In the genomic region with DNA sequence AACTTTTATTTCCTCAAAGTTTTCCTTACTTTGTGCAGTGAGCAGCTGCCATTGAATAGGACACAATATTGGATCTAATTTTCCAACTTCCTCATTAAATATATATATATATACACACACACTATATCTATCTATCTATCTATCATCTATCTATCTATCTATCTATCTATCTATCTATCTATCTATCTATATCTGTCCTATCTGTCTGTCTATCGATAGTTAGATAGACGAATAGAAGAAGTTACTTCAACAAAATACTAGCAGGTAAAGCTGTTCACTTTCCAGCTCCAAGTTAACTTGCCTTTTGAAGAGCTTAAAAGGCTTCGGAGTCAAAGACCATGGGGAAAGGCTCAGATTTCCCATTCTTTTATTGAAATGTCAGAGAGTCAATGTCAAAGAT, we compare ENCODE assay signal across 19 cellular contexts. TPM values are rescaled to one million over a fixed set of nuclear protein-coding genes. Genes with fewer than 3 reads are reported as not detected.
DNase-seq lines count a peak whose midpoint lies in the region; ATAC-seq and TF ChIP-seq lines count a peak whose summit lies in the region.
"Had no signal": no experiment of that assay in that cellular context is flagged by ENCODE, and none has a peak within 500 bp of the region (broad histone marks: within the 10 kb centered on the region; RNA-seq: fewer than 3 reads in every experiment).

No MANE protein-coding gene starts in this region.

- no peak overlapping the region for H2AFZ ChIP-seq in ACC112 (ENCODE audit: low read length, unreplicated experiment)

- TF ChIP-seq CTCF in dorsolateral prefrontal cortex (IDR thresholded peaks at IDR 0.05 in 54 of 56, conservative IDR thresholded peaks at IDR 0.05 in 2 of 56; ENCODE audit: low read depth in 1 of 56, partially characterized antibody in 56 of 56) = no peak
- TF ChIP-seq CTCF in osteocyte (IDR thresholded peaks at IDR 0.05) = no peak
- TF ChIP-seq CTCF in vagina (IDR thresholded peaks at IDR 0.05) = no peak

- intact Hi-C loops in dorsolateral prefrontal cortex (cut with DNase I) = loop anchor here in 1 of 2 donors (5.0 kb wide), 1 partner anchor 65 kb away; no protein-coding TSS in a partner anchor
- intact Hi-C loops in vagina (cut with DNase I) = loop anchor here (10.0 kb wide), 1 partner anchor 757 kb away; no protein-coding TSS in a partner anchor

- H3K27ac ChIP-seq in ACC112 (ENCODE audit: low read depth, low read length) (peak overlapping the region; percentile 69; the same call in 1 of the 2 replicates), dorsolateral prefrontal cortex (peak overlapping the region in 44 of 59 donors; percentile 24 to 99 (median 88)), vagina (no peak overlapping the region)

- H3K4me1 ChIP-seq in ACC112 (ENCODE audit: control insufficient read depth, insufficient read depth, low read length, unreplicated experiment) (peaks cover 35% of the 10 kb centered on the region), vagina (peaks cover 20% of the 10 kb centered on the region)

- H3K27ac Mint-ChIP-seq in IgD-negative memory B cell = peak overlapping the region in 2 of 3 donors; percentile 48 to 64
- H3K27ac Mint-ChIP-seq in osteocyte (ENCODE audit: unreplicated experiment) = peak overlapping the region; percentile 92

- H3K36me3 Mint-ChIP-seq in IgD-negative memory B cell (peaks cover 4% of the 10 kb centered on the region), osteocyte (ENCODE audit: unreplicated experiment) (no peaks in the 10 kb centered on the region)

- peaks cover 8% of the 10 kb centered on the region for H3K79me2 ChIP-seq in ACC112 (ENCODE audit: control insufficient read depth, insufficient read depth, low read length, unreplicated experiment)

- no peaks in the 10 kb centered on the region for H3K27me3 ChIP-seq in ACC112 (ENCODE audit: insufficient read depth, low read length)
- no peaks in the 10 kb centered on the region for H3K27me3 ChIP-seq in dorsolateral prefrontal cortex
- H3K27me3 ChIP-seq in vagina = no peaks in the 10 kb centered on the region

- TF ChIP-seq POLR2A in vagina (IDR thresholded peaks at IDR 0.05) = no peak

- no peaks in the 10 kb centered on the region for H3K9me3 ChIP-seq in vagina
- H3K9me3 ChIP-seq: SK-N-SH had no signal

- H3K4me3 Mint-ChIP-seq in IgD-negative memory B cell (peak overlapping the region in 2 of 4 donors; percentile 10 to 72), osteocyte (ENCODE audit: unreplicated experiment) (no peak overlapping the region)
- H3K4me3 Mint-ChIP-seq: CD14-positive monocyte had no signal

- DNase-seq in dorsolateral prefrontal cortex (no peak), osteocyte (ENCODE audit: extremely low spot score, unreplicated experiment) (no peak), vagina (ENCODE audit: extremely low spot score in 2 of 2) (no peak), UCSD-AML1 (lab: John Stamatoyannopoulos, UW; ENCODE audit: unreplicated experiment) (no peak), DMS79 (lab: John Stamatoyannopoulos, UW) (no peak)
- DNase-seq: 8988T, Karpas-422, NCI-H1694, NCI-H2081 treated with DMSO at 0.1 percent for 48 hours, NCI-H2171 treated with DMSO at 0.1 percent for 48 hours, NCI-H524 treated with DMSO at 0.1 percent for 48 hours, RPMI8226, SHP77 treated with DMSO at 0.1 percent for 48 hours, SK-N-SH had no signal

- H3K4me3 ChIP-seq in ACC112 (ENCODE audit: low read depth, low read length) (no peak overlapping the region), dorsolateral prefrontal cortex (no peak overlapping the region), vagina (no peak overlapping the region)

- no peaks in the 10 kb centered on the region for H3K9me3 Mint-ChIP-seq in IgD-negative memory B cell
- no peaks in the 10 kb centered on the region for H3K9me3 Mint-ChIP-seq in osteocyte (ENCODE audit: unreplicated experiment)

- H3K4me1 Mint-ChIP-seq in IgD-negative memory B cell (peaks cover 9 to 15% (median 13%) of the 10 kb centered on the region in 3 donors), osteocyte (ENCODE audit: unreplicated experiment) (peaks cover 43% of the 10 kb centered on the region)

- H3K36me3 ChIP-seq in ACC112 (ENCODE audit: insufficient read depth, low read length) (no peaks in the 10 kb centered on the region), vagina (no peaks in the 10 kb centered on the region)

- H3K27me3 Mint-ChIP-seq in IgD-negative memory B cell (peaks cover 28% of the 10 kb centered on the region), osteocyte (ENCODE audit: unreplicated experiment) (no peaks in the 10 kb centered on the region)

- ATAC-seq in GM18873 (IDR thresholded peaks at IDR 0.05; ENCODE audit: low FRiP score, unreplicated experiment) = no peak
- ATAC-seq: HCT116 had no signal

RNA-seq across cellular contexts. Expression of a gene that starts 3.6 kb away (rescaled TPM):
- polyA plus RNA-seq in IgD-negative memory B cell = 28.6 TPM
- total RNA-seq in dorsolateral prefrontal cortex (100 to 1,000 TPM; 124 to 310 (median 169) TPM), osteocyte (168 and 171 TPM in 2 replicates), vagina (115 TPM)
